ENCODE assay signal across 30 cellular contexts in genomic region chr1:213652109-213652508, GRCh38.
"Had no signal": no experiment of that assay in that cellular context is flagged by ENCODE, and none has a peak within 500 bp of the region (broad histone marks: within the 10 kb centered on the region; RNA-seq: fewer than 3 reads in every experiment).

No MANE protein-coding gene starts in this region.

- H3K36me3 ChIP-seq: MG63 had no signal

- H3K9me3 ChIP-seq: MG63 had no signal

- DNase-seq: Karpas-422, Kasumi-1, MG63, MM.1S, MV-4-11, NCI-H1048, NCI-H1092, NCI-H1092 treated with DMSO at 0.1 percent for 48 hours, NCI-H1105, NCI-H1105 treated with DMSO at 0.1 percent for 48 hours, NCI-H1417 treated with DMSO at 0.1 percent for 48 hours, NCI-H1436, NCI-H1436 treated with DMSO at 0.1 percent for 48 hours, NCI-H146, NCI-H1694, NCI-H1694 treated with DMSO at 0.1 percent for 48 hours, NCI-H187 treated with DMSO at 0.1 percent for 48 hours, NCI-H1930, NCI-H2029, NCI-H2029 treated with DMSO at 0.1 percent for 48 hours, NCI-H2081, NCI-H2081 treated with DMSO at 0.1 percent for 48 hours, NCI-H2107, NCI-H2171, NCI-H2171 treated with DMSO at 0.1 percent for 48 hours, NCI-H2227 treated with DMSO at 0.1 percent for 48 hours, NCI-H226, NCI-H345, NCI-H446, NCI-H446 treated with DMSO at 0.1 percent for 48 hours had no signal

- H3K4me3 ChIP-seq: MG63 had no signal
